20 cellular contexts compared by ENCODE assay signal in genomic region chr6:56022678-56023077, GRCh38.
"Had no signal": no experiment of that assay in that cellular context is flagged by ENCODE, and none has a peak within 500 bp of the region (broad histone marks: within the 10 kb centered on the region; RNA-seq: fewer than 3 reads in every experiment).

No MANE protein-coding gene starts in this region.

- H3K36me3 Mint-ChIP-seq: activated naive CD4-positive, alpha-beta T cell treated with anti-CD3 and anti-CD28 coated beads, Interleukin-2, amount 50 U/mL, for 72 hours; natural killer cell treated with Interleukin-12 subunit alpha and Interleukin-12 subunit beta and Interleukin-15 and Interleukin-18, amount 100 ng/mL, for 72 hours had no signal

- H3K4me3 ChIP-seq: adrenal gland, ascending aorta, ovary, prostate gland, right atrium auricular region, tibial artery had no signal

- H3K27me3 Mint-ChIP-seq: activated T-helper 17 cell treated with anti-CD3 and anti-CD28 coated beads, Interleukin-2, amount 50 U/mL, for 72 hours; natural killer cell treated with Interleukin-12 subunit alpha and Interleukin-12 subunit beta and Interleukin-15 and Interleukin-18, amount 100 ng/mL, for 72 hours; stimulated activated naive CD8-positive, alpha-beta T cell treated with anti-CD3 and anti-CD28 coated beads, Interleukin-15, Interleukin-2, amounts not matched to agents 100 ng/mL and 50 ng/mL, for 24 hours had no signal

- H3K27ac Mint-ChIP-seq: activated naive CD4-positive, alpha-beta T cell treated with anti-CD3 and anti-CD28 coated beads, Interleukin-2, amount 50 U/mL, for 72 hours; activated T-helper 17 cell treated with anti-CD3 and anti-CD28 coated beads, Interleukin-2, amount 50 U/mL, for 72 hours; mesothelial cell of epicardium; natural killer cell treated with Interleukin-12 subunit alpha and Interleukin-12 subunit beta and Interleukin-15 and Interleukin-18, amount 100 ng/mL, for 72 hours; stimulated activated naive CD8-positive, alpha-beta T cell treated with anti-CD3 and anti-CD28 coated beads, Interleukin-15, Interleukin-2, amounts not matched to agents 100 ng/mL and 50 ng/mL, for 24 hours had no signal

- H3K27ac ChIP-seq: adrenal gland, ovary, prostate gland, right atrium auricular region, tibial artery, WERI-Rb-1 had no signal

- H3K4me3 Mint-ChIP-seq: activated T-helper 17 cell treated with anti-CD3 and anti-CD28 coated beads, Interleukin-2, amount 50 U/mL, for 72 hours; mesothelial cell of epicardium; natural killer cell treated with Interleukin-12 subunit alpha and Interleukin-12 subunit beta and Interleukin-15 and Interleukin-18, amount 100 ng/mL, for 72 hours; stimulated activated naive CD8-positive, alpha-beta T cell treated with anti-CD3 and anti-CD28 coated beads, Interleukin-15, Interleukin-2, amounts not matched to agents 100 ng/mL and 50 ng/mL, for 24 hours had no signal

- ATAC-seq: activated naive CD4-positive, alpha-beta T cell treated with anti-CD3 and anti-CD28 coated beads, Interleukin-2, amount 50 U/mL, for 72 hours; activated T-helper 17 cell treated with anti-CD3 and anti-CD28 coated beads, Interleukin-2, amount 50 U/mL, for 72 hours; left ventricle myocardium superior; natural killer cell treated with Interleukin-12 subunit alpha and Interleukin-12 subunit beta and Interleukin-15 and Interleukin-18, amount 100 ng/mL, for 72 hours had no signal

- H3K4me1 Mint-ChIP-seq: activated T-helper 17 cell treated with anti-CD3 and anti-CD28 coated beads, Interleukin-2, amount 50 U/mL, for 72 hours had no signal

- H3K9me3 ChIP-seq: adrenal gland, ascending aorta, ovary, prostate gland, tibial artery had no signal

- H3K36me3 ChIP-seq: adrenal gland, ascending aorta, ovary, prostate gland, right atrium auricular region, tibial artery, WERI-Rb-1 had no signal

- H3K4me1 ChIP-seq: adrenal gland, ascending aorta, prostate gland had no signal

- H3K27me3 ChIP-seq: adrenal gland, ascending aorta, ovary, right atrium auricular region, tibial artery had no signal

- DNase-seq: activated CD4-positive, alpha-beta T cell treated with anti-CD3 and anti-CD28 coated beads for 1 hour; activated T-cell treated with anti-CD3 and anti-CD28 coated beads, Interleukin-2, amount 50 U/mL, for 1 hour; adrenal gland; central memory CD4-positive, alpha-beta T cell; effector memory CD4-positive, alpha-beta T cell; hippocampal formation; left ventricle myocardium superior; mammary epithelial cell; ovary; stimulated activated CD4-positive, alpha-beta T cell treated with anti-CD3 and anti-CD28 coated beads, Interleukin-4, amount 100 ng/mL, for 4 hours; tibial artery; WERI-Rb-1 had no signal
